Comparison of ENCODE assay signal across 8 cellular contexts in the genomic region with DNA sequence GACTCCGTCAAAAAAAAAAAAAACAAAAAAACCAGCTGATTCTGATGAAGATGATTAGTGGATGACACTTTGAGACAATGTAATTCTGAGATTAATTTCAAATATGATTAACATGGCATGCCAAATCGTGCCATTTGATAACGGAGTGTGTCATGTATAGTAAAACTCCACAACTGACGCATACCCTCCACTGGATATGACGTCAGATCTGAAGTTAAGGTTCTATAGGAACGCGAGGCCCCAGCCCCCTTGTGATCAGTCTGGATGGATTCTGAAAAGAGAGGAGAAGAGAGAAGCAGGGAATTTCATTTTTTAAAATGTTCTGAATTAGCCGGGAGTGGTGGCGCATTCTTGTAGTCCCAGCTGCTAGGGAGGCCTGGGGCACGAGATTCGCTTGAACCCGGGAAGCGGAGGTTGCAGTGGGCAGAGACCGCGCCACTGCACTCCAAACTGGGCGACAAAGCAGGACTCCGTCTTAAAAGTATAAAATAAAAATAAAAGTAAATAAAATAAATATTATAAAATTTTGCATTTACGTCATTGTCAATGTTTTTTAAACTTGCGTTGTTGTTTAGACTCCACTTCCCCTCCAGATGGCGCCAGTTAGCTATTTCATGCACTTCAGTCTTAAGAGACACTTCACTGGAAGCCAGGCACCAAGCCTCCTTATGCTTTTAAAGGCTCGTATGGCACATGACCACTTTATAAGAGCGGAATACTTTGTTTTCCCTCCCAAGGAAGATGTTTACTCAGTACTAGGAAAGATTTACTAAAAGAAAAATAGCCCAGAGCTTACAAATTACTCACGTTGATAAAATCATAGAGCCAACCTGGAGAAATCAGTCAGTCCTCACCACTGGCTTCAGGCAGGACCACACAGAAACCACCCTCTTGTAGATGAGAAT.
DNase-seq lines count a peak whose midpoint lies in the region; ATAC-seq and TF ChIP-seq lines count a peak whose summit lies in the region.

No MANE protein-coding gene starts in this region.

- peak overlapping the region; percentile 42 for H3K9ac ChIP-seq in SK-N-MC (ENCODE audit: insufficient read length)

- intact Hi-C loops in CD8-positive, alpha-beta T cell (cut with DNase I, micrococcal nuclease), result loop anchor here (1.0 to 10.0 kb wide), 5 partner anchors 316 to 1418 kb away; no protein-coding TSS in a partner anchor
- intact Hi-C loops in heart right ventricle (cut with DNase I), result loop anchor here (1.0 to 10.0 kb wide), 10 partner anchors 206 to 556 kb away; partner anchors contain the start of gene CACHD1 (in 2 of the 10)
- intact Hi-C loops in sciatic nerve (cut with DNase I), result no loop called here

- H3K27me3 Mint-ChIP-seq in CD8-positive, alpha-beta T cell (ENCODE audit: low read depth), result peaks cover 13% of the 10 kb centered on the region

- no peaks in the 10 kb centered on the region for H3K27me3 ChIP-seq in CD8-positive, alpha-beta T cell (ENCODE audit: insufficient read depth, low read length)
- H3K27me3 ChIP-seq in heart right ventricle, result peaks cover 0 to 11% (median 0%) of the 10 kb centered on the region in 7 donors

- H3K36me3 Mint-ChIP-seq in CD8-positive, alpha-beta T cell, result no peaks in the 10 kb centered on the region

- no peaks in the 10 kb centered on the region for H3K4me1 ChIP-seq in CD8-positive, alpha-beta T cell (ENCODE audit: insufficient read depth, low read length)
- peaks cover 0 to 7% (median 0%) of the 10 kb centered on the region in 9 donors for H3K4me1 ChIP-seq in heart right ventricle

- TF ChIP-seq POLR2A in NB4 (IDR thresholded peaks at IDR 0.05; ENCODE audit: extremely low read depth, insufficient read length), result no peak

- CTCF ChIA-PET in CD8-positive, alpha-beta T cell (lab: Charles Lee), result interaction anchor here (0.6 to 4.2 kb wide), 12 partner anchors 8 to 807 kb away, joined by 3 to 24 read pairs (median 4); no protein-coding TSS in a partner anchor

- H3K9me3 Mint-ChIP-seq in CD8-positive, alpha-beta T cell, result no peaks in the 10 kb centered on the region

- no peaks in the 10 kb centered on the region for H3K9me3 ChIP-seq in CD8-positive, alpha-beta T cell (ENCODE audit: low read length)
- H3K9me3 ChIP-seq in SK-N-MC (ENCODE audit: low read depth, low read length) (no peaks in the 10 kb centered on the region), heart right ventricle (peaks cover 0 to 4% (median 0%) of the 10 kb centered on the region in 11 donors)

- 54 to 58% methylated on average over 23 of the region's 23 CpGs for WGBS in heart right ventricle, 2 donors

- POLR2A ChIA-PET in CD8-positive, alpha-beta T cell (lab: Charles Lee), result interaction anchor here (0.9 kb wide), 1 partner anchor 601 kb away, joined by 4 read pairs; no protein-coding TSS in a partner anchor

- peak; percentile 5 to 69 (median 57) for DNase-seq in CD8-positive, alpha-beta T cell
- DNase-seq in NB4 (ENCODE audit: low read depth), result peak; percentile 76
- peak; percentile 96 for DNase-seq in SK-N-MC (ENCODE audit: low read depth, low spot score)
- peak; percentile 47 for DNase-seq in activated naive CD8-positive, alpha-beta T cell treated with anti-CD3 and anti-CD28 coated beads, Interleukin-2, amount 50 U/mL, for 16 hours (ENCODE audit: low read depth, low spot score)
- peak in 1 of 2 donors; percentile 82 for DNase-seq in heart right ventricle
- DNase-seq in sciatic nerve (ENCODE audit: low spot score), result peak; percentile 84

- peak; percentile 52 for ATAC-seq in CD8-positive, alpha-beta T cell
- peak; percentile 67 for ATAC-seq in GM21528 (IDR thresholded peaks at IDR 0.05; ENCODE audit: low FRiP score, unreplicated experiment)
- ATAC-seq in heart right ventricle, result peak; percentile 59 to 81 (median 74)
- ATAC-seq in sciatic nerve, result peak; percentile 86
- ATAC-seq in GM21526 (IDR thresholded peaks at IDR 0.05; ENCODE audit: low FRiP score, unreplicated experiment), result no peak

- H3K4me3 Mint-ChIP-seq in CD8-positive, alpha-beta T cell, result no peak overlapping the region

- H3K4me1 Mint-ChIP-seq in CD8-positive, alpha-beta T cell (ENCODE audit: low read depth), result no peaks in the 10 kb centered on the region

- no peaks in the 10 kb centered on the region for H3K36me3 ChIP-seq in CD8-positive, alpha-beta T cell (ENCODE audit: insufficient read depth, low read length)
- H3K36me3 ChIP-seq in SK-N-MC (ENCODE audit: insufficient read depth, low read length) (no peaks in the 10 kb centered on the region), heart right ventricle (no peaks in the 10 kb centered on the region)

- H3K4me3 ChIP-seq in CD8-positive, alpha-beta T cell (ENCODE audit: low read depth, low read length), result no peak overlapping the region
- no peak overlapping the region for H3K4me3 ChIP-seq in NB4 (ENCODE audit: low read depth, low read length)
- peak overlapping the region; percentile 36; the same call in 1 of the 2 replicates for H3K4me3 ChIP-seq in SK-N-MC
- H3K4me3 ChIP-seq in heart right ventricle, result no peak overlapping the region

- H3K27ac ChIP-seq in CD8-positive, alpha-beta T cell (ENCODE audit: low read depth, low read length), result no peak overlapping the region
- H3K27ac ChIP-seq in SK-N-MC (peak overlapping the region; percentile 89), heart right ventricle (no peak overlapping the region)

- no peak overlapping the region for H3K27ac Mint-ChIP-seq in CD8-positive, alpha-beta T cell

- TF ChIP-seq CTCF in CD8-positive, alpha-beta T cell (IDR thresholded peaks at IDR 0.05), result peak; percentile 68
- TF ChIP-seq CTCF in NB4 (IDR thresholded peaks at IDR 0.05; ENCODE audit: low read depth, low read length) (peak; percentile 49), heart right ventricle (IDR thresholded peaks at IDR 0.05) (peak; percentile 69 to 91 (median 82))
